In the genomic region with DNA sequence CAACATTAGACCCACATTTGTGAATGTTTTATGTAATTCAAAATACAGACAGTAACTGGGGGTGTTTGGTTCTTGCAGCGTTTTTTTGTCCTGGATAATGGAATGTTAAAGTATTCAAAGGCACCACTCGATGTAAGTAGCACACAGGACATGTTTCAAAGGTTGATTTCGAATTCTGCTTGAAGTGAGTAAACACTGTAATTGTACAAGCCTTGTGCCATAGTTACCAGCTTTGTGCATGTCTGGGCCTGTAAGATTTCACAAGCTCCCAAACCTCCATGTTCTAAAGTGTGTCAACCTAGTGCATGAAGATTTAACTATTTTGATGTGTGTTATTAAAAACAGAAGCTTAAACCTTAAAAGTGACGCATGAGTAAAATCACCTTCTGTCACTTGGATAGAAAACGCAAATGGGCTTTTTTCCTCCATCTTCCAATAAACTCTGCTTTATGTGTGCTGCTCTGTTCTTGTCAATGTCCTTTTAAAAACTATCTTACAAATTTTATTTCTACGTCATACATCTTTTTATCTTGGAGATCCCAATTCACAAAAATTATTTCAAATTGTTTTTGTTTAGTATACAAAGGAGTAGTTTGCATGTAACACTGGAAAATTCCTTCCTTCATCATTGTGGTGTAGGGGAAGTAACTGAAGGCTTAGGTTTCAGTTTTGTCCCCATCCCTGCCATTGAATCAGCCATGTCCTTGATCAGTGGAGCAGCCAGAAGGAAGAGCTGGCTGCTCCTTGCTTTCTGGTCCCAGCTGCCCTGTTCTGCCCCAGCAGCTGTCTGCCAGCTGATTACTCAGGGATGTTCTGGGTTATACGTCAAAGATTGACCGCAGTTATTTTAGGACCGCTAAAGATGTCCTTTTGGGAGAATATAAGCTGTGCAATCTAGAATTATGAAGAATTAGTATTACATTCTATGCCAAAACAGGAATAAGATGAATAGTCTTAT, we compare ENCODE assay signal across 1 cellular context.
TF ChIP-seq lines count a peak whose summit lies in the region.

No MANE protein-coding gene starts in this region.

TF ChIP-seq in HepG2, 621 proteins besides CTCF, POLR2A, EP300 and RAD21 (continued from another document and continues in another):
- TF ChIP-seq FOXJ3 (CRISPR knock-in tag; IDR thresholded peaks at IDR 0.05; ENCODE audit: borderline replicate concordance) (peak; percentile 24; the same call in 1 of the 2 replicates), FLYWCH1 (CRISPR knock-in tag; IDR thresholded peaks at IDR 0.05) (no peak), ZFP36L2 (CRISPR knock-in tag; IDR thresholded peaks at IDR 0.05) (no peak), U2AF2 (IDR thresholded peaks at IDR 0.05; ENCODE audit: low read depth, low read length) (no peak), MBD4 (IDR thresholded peaks at IDR 0.05; ENCODE audit: borderline replicate concordance, low read length) (no peak), HNF4G (IDR thresholded peaks at IDR 0.05; ENCODE audit: borderline replicate concordance, low read depth, low read length) (peak; percentile 72; the same call in 1 of the 2 replicates), HNF4G (CRISPR knock-in tag; IDR thresholded peaks at IDR 0.05; ENCODE audit: borderline replicate concordance, low read depth) (no peak), GATAD1 (CRISPR knock-in tag; IDR thresholded peaks at IDR 0.05) (no peak), U2AF1 (optimal IDR thresholded peaks at IDR 0.05; ENCODE audit: low read depth, low read length) (no peak), SOX13 (IDR thresholded peaks at IDR 0.05) (no peak), SOX13 (CRISPR knock-in tag; conservative IDR thresholded peaks at IDR 0.05 in 1 of 2, IDR thresholded peaks at IDR 0.05 in 1 of 2) (peak in 1 of 2 experiments; percentile 32; a peak in 1 of 4 replicates), ZKSCAN1 (IDR thresholded peaks at IDR 0.05; ENCODE audit: low read length) (no peak), NFYC (CRISPR knock-in tag; IDR thresholded peaks at IDR 0.05) (no peak), MED8 (CRISPR knock-in tag; IDR thresholded peaks at IDR 0.05; ENCODE audit: insufficient replicate concordance) (no peak), CCDC6 (CRISPR knock-in tag; IDR thresholded peaks at IDR 0.05) (no peak), REL (CRISPR knock-in tag; conservative IDR thresholded peaks at IDR 0.05) (no peak), SMYD3 (CRISPR knock-in tag; IDR thresholded peaks at IDR 0.05) (no peak), ZNF709 (CRISPR knock-in tag; IDR thresholded peaks at IDR 0.05) (no peak), REPIN1 (CRISPR knock-in tag; IDR thresholded peaks at IDR 0.05; ENCODE audit: borderline replicate concordance, low read depth) (no peak), SIN3A (IDR thresholded peaks at IDR 0.05; ENCODE audit: borderline replicate concordance, low read depth, low read length) (no peak), KAT2B (IDR thresholded peaks at IDR 0.05; ENCODE audit: borderline replicate concordance, low read depth, low read length) (no peak), FOXP1 (IDR thresholded peaks at IDR 0.05) (no peak), FOXP1 (CRISPR knock-in tag; IDR thresholded peaks at IDR 0.05) (0 out of 2 replicates have a peak, but pooled peaks have one; percentile 9), ZNF703 (CRISPR knock-in tag; IDR thresholded peaks at IDR 0.05; ENCODE audit: borderline replicate concordance) (no peak), TCF7 (IDR thresholded peaks at IDR 0.05; ENCODE audit: low read depth) (0 out of 2 replicates have a peak, but pooled peaks have one; percentile 12), POGZ (CRISPR knock-in tag; IDR thresholded peaks at IDR 0.05) (peak; percentile 55), FOXC1 (CRISPR knock-in tag; IDR thresholded peaks at IDR 0.05; ENCODE audit: borderline replicate concordance) (no peak), ZFP36L1 (CRISPR knock-in tag; IDR thresholded peaks at IDR 0.05) (no peak), ZNF34 (CRISPR knock-in tag; IDR thresholded peaks at IDR 0.05; ENCODE audit: borderline replicate concordance) (no peak), TP53 (CRISPR knock-in tag; conservative IDR thresholded peaks at IDR 0.05) (peak; percentile 92; the same call in 1 of the 2 replicates), SAP130 (CRISPR knock-in tag; IDR thresholded peaks at IDR 0.05; ENCODE audit: low read depth) (no peak), SALL1 (CRISPR knock-in tag; IDR thresholded peaks at IDR 0.05) (peak; percentile 32; the same call in 1 of the 2 replicates), SMAD3 (CRISPR knock-in tag; IDR thresholded peaks at IDR 0.05) (no peak), FOXA3 (CRISPR knock-in tag; IDR thresholded peaks at IDR 0.05) (peak; percentile 74), SOX6 (IDR thresholded peaks at IDR 0.05) (no peak), SOX6 (CRISPR knock-in tag; IDR thresholded peaks at IDR 0.05) (peak; percentile 53; the same call in 1 of the 2 replicates)
- TF ChIP-seq, protein P1, sequence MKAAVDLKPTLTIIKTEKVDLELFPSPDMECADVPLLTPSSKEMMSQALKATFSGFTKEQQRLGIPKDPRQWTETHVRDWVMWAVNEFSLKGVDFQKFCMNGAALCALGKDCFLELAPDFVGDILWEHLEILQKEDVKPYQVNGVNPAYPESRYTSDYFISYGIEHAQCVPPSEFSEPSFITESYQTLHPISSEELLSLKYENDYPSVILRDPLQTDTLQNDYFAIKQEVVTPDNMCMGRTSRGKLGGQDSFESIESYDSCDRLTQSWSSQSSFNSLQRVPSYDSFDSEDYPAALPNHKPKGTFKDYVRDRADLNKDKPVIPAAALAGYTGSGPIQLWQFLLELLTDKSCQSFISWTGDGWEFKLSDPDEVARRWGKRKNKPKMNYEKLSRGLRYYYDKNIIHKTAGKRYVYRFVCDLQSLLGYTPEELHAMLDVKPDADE (CRISPR knock-in tag; IDR thresholded peaks at IDR 0.05) = no peak
- TF ChIP-seq, protein P2, sequence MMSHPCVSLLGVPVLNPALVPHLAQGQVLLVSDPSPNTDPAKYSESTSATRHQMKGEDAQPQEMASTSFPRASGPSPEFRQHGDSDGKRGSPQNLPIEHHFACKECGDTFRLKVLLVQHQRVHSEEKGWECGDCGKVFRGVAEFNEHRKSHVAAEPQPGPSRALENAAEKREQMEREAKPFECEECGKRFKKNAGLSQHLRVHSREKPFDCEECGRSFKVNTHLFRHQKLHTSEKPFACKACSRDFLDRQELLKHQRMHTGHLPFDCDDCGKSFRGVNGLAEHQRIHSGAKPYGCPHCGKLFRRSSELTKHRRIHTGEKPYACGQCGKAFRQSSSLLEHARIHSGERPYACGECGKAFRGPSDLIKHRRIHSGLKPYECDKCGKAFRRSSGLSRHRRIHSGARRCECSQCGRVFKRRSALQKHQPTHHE (CRISPR knock-in tag; IDR thresholded peaks at IDR 0.05; ENCODE audit: borderline replicate concordance) = no peak
- TF ChIP-seq, protein P3, sequence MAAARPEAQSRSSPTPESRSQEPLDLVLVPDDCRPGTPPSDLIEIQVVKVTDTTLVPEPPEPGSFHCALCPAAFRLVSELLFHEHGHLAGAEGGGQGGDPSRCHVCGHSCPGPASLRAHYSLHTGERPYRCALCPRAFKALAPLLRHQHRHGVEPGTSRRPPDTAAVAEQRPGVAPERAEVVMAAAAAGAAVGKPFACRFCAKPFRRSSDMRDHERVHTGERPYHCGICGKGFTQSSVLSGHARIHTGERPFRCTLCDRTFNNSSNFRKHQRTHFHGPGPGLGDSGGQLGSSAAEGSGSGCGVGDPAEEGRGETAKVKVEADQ (CRISPR knock-in tag; IDR thresholded peaks at IDR 0.05; ENCODE audit: borderline replicate concordance) = no peak
- TF ChIP-seq, protein P4, sequence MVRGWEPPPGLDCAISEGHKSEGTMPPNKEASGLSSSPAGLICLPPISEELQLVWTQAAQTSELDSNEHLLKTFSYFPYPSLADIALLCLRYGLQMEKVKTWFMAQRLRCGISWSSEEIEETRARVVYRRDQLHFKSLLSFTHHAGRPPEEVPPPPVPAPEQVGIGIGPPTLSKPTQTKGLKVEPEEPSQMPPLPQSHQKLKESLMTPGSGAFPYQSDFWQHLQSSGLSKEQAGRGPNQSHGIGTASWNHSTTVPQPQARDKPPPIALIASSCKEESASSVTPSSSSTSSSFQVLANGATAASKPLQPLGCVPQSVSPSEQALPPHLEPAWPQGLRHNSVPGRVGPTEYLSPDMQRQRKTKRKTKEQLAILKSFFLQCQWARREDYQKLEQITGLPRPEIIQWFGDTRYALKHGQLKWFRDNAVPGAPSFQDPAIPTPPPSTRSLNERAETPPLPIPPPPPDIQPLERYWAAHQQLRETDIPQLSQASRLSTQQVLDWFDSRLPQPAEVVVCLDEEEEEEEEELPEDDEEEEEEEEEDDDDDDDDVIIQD (CRISPR knock-in tag; IDR thresholded peaks at IDR 0.05; ENCODE audit: low read depth) = 0 out of 2 replicates have a peak, but pooled peaks have one; percentile 19
- TF ChIP-seq, protein P5, sequence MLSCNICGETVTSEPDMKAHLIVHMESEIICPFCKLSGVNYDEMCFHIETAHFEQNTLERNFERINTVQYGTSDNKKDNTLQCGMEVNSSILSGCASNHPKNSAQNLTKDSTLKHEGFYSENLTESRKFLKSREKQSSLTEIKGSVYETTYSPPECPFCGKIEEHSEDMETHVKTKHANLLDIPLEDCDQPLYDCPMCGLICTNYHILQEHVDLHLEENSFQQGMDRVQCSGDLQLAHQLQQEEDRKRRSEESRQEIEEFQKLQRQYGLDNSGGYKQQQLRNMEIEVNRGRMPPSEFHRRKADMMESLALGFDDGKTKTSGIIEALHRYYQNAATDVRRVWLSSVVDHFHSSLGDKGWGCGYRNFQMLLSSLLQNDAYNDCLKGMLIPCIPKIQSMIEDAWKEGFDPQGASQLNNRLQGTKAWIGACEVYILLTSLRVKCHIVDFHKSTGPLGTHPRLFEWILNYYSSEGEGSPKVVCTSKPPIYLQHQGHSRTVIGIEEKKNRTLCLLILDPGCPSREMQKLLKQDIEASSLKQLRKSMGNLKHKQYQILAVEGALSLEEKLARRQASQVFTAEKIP (CRISPR knock-in tag; IDR thresholded peaks at IDR 0.05; ENCODE audit: borderline replicate concordance) = no peak
- TF ChIP-seq, protein P6, sequence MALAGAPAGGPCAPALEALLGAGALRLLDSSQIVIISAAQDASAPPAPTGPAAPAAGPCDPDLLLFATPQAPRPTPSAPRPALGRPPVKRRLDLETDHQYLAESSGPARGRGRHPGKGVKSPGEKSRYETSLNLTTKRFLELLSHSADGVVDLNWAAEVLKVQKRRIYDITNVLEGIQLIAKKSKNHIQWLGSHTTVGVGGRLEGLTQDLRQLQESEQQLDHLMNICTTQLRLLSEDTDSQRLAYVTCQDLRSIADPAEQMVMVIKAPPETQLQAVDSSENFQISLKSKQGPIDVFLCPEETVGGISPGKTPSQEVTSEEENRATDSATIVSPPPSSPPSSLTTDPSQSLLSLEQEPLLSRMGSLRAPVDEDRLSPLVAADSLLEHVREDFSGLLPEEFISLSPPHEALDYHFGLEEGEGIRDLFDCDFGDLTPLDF (CRISPR knock-in tag; IDR thresholded peaks at IDR 0.05) = no peak
- TF ChIP-seq, protein P7, sequence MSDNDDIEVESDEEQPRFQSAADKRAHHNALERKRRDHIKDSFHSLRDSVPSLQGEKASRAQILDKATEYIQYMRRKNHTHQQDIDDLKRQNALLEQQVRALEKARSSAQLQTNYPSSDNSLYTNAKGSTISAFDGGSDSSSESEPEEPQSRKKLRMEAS (IDR thresholded peaks at IDR 0.05) = 0 out of 2 replicates have a peak, but pooled peaks have one; percentile 31
- TF ChIP-seq, protein P8, sequence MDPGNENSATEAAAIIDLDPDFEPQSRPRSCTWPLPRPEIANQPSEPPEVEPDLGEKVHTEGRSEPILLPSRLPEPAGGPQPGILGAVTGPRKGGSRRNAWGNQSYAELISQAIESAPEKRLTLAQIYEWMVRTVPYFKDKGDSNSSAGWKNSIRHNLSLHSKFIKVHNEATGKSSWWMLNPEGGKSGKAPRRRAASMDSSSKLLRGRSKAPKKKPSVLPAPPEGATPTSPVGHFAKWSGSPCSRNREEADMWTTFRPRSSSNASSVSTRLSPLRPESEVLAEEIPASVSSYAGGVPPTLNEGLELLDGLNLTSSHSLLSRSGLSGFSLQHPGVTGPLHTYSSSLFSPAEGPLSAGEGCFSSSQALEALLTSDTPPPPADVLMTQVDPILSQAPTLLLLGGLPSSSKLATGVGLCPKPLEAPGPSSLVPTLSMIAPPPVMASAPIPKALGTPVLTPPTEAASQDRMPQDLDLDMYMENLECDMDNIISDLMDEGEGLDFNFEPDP (CRISPR knock-in tag; conservative IDR thresholded peaks at IDR 0.05) = 0 out of 2 replicates have a peak, but pooled peaks have one; percentile 21
- TF ChIP-seq, protein P9, sequence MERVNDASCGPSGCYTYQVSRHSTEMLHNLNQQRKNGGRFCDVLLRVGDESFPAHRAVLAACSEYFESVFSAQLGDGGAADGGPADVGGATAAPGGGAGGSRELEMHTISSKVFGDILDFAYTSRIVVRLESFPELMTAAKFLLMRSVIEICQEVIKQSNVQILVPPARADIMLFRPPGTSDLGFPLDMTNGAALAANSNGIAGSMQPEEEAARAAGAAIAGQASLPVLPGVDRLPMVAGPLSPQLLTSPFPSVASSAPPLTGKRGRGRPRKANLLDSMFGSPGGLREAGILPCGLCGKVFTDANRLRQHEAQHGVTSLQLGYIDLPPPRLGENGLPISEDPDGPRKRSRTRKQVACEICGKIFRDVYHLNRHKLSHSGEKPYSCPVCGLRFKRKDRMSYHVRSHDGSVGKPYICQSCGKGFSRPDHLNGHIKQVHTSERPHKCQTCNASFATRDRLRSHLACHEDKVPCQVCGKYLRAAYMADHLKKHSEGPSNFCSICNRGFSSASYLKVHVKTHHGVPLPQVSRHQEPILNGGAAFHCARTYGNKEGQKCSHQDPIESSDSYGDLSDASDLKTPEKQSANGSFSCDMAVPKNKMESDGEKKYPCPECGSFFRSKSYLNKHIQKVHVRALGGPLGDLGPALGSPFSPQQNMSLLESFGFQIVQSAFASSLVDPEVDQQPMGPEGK (CRISPR knock-in tag; IDR thresholded peaks at IDR 0.05) = no peak
- TF ChIP-seq, protein P10, sequence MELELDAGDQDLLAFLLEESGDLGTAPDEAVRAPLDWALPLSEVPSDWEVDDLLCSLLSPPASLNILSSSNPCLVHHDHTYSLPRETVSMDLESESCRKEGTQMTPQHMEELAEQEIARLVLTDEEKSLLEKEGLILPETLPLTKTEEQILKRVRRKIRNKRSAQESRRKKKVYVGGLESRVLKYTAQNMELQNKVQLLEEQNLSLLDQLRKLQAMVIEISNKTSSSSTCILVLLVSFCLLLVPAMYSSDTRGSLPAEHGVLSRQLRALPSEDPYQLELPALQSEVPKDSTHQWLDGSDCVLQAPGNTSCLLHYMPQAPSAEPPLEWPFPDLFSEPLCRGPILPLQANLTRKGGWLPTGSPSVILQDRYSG (CRISPR knock-in tag; IDR thresholded peaks at IDR 0.05) = no peak
- TF ChIP-seq, protein P11, sequence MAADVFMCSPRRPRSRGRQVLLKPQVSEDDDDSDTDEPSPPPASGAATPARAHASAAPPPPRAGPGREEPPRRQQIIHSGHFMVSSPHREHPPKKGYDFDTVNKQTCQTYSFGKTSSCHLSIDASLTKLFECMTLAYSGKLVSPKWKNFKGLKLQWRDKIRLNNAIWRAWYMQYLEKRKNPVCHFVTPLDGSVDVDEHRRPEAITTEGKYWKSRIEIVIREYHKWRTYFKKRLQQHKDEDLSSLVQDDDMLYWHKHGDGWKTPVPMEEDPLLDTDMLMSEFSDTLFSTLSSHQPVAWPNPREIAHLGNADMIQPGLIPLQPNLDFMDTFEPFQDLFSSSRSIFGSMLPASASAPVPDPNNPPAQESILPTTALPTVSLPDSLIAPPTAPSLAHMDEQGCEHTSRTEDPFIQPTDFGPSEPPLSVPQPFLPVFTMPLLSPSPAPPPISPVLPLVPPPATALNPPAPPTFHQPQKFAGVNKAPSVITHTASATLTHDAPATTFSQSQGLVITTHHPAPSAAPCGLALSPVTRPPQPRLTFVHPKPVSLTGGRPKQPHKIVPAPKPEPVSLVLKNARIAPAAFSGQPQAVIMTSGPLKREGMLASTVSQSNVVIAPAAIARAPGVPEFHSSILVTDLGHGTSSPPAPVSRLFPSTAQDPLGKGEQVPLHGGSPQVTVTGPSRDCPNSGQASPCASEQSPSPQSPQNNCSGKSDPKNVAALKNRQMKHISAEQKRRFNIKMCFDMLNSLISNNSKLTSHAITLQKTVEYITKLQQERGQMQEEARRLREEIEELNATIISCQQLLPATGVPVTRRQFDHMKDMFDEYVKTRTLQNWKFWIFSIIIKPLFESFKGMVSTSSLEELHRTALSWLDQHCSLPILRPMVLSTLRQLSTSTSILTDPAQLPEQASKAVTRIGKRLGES (CRISPR knock-in tag; IDR thresholded peaks at IDR 0.05; ENCODE audit: borderline replicate concordance) = no peak
